10 cellular contexts compared by ENCODE assay signal in genomic region chr3:45796902-45797637, GRCh38. TPM values are rescaled to one million over a fixed set of nuclear protein-coding genes. Genes with fewer than 3 reads are reported as not detected.
DNase-seq lines count a peak whose midpoint lies in the region; ATAC-seq, FAIRE-seq and TF ChIP-seq lines count a peak whose summit lies in the region.
"Had no signal": no experiment of that assay in that cellular context is flagged by ENCODE, and none has a peak within 500 bp of the region (broad histone marks: within the 10 kb centered on the region; RNA-seq: fewer than 3 reads in every experiment).

No MANE protein-coding gene starts in this region.

- H3K4me1 ChIP-seq in DND-41 (ENCODE audit: insufficient read depth, low read length), result no peaks in the 10 kb centered on the region
- no peaks in the 10 kb centered on the region for H3K4me1 ChIP-seq in iPS-15b (ENCODE audit: control insufficient read depth, insufficient read depth, low read length)
- H3K4me1 ChIP-seq in rectal smooth muscle tissue (ENCODE audit: control insufficient read depth, insufficient read depth, low read length), result no peaks in the 10 kb centered on the region

- TF ChIP-seq CTCF in DND-41 (IDR thresholded peaks at IDR 0.05; ENCODE audit: borderline replicate concordance, extremely low read depth, low read length, poor library complexity, severe bottlenecking), result no peak
- no peak for TF ChIP-seq CTCF in activated B cell treated with CpG ODN at 0.5 μM for 24 hours (IDR thresholded peaks at IDR 0.05)

- peak; percentile 4; the same call in 1 of the 3 replicates for ATAC-seq in DND-41 (ENCODE audit: insufficient read depth, low read depth)
- no peak for ATAC-seq in activated B cell treated with CpG ODN at 0.5 μM for 24 hours (ENCODE audit: low read depth)
- no peak for ATAC-seq in HG02884 (IDR thresholded peaks at IDR 0.05; ENCODE audit: unreplicated experiment)

- H2AFZ ChIP-seq in DND-41 (ENCODE audit: low read depth, low read length), result no peak overlapping the region

- H3K9ac ChIP-seq in DND-41 (ENCODE audit: low read depth, low read length) (no peak overlapping the region), iPS-15b (ENCODE audit: low read depth, low read length) (no peak overlapping the region), rectal smooth muscle tissue (ENCODE audit: low read length) (no peak overlapping the region)

- no peak for DNase-seq in DND-41
- DNase-seq in activated B cell treated with CpG ODN at 0.5 μM for 24 hours, result no peak
- no peak for DNase-seq in H54 (ENCODE audit: insufficient read length, low spot score)
- no peak for DNase-seq in NCI-H226
- no peak for DNase-seq in DMS79 treated with DMSO at 0.1 percent for 48 hours (lab: John Stamatoyannopoulos, UW)
- DNase-seq: activated effector memory CD4-positive, alpha-beta T cell treated with anti-CD3 and anti-CD28 coated beads, Interleukin-2, amount 50 U/mL, for 16 hours; effector memory CD4-positive, alpha-beta T cell had no signal

- H3K27ac ChIP-seq in DND-41 (ENCODE audit: low read length) (no peak overlapping the region), rectal smooth muscle tissue (ENCODE audit: low read depth, low read length) (no peak overlapping the region)

- POLR2A ChIA-PET in activated B cell treated with CpG ODN at 0.5 μM for 24 hours (lab: Charles Lee), result interaction anchor here (0.9 kb wide), 1 partner anchor 45 kb away, joined by 3 read pairs; the partner anchor contains the start of gene LZTFL1

- peak overlapping the region; percentile 60 for H3K4me3 Mint-ChIP-seq in activated B cell treated with CpG ODN at 0.5 μM for 24 hours

- no peak overlapping the region for H3K27ac Mint-ChIP-seq in activated B cell treated with CpG ODN at 0.5 μM for 24 hours

- no peaks in the 10 kb centered on the region for H3K36me3 Mint-ChIP-seq in activated B cell treated with CpG ODN at 0.5 μM for 24 hours (ENCODE audit: low read depth)

- no peaks in the 10 kb centered on the region for H4K20me1 ChIP-seq in DND-41 (ENCODE audit: insufficient read depth, low read length)

- TF ChIP-seq POLR2A in H54 (IDR thresholded peaks at IDR 0.05; ENCODE audit: low read depth, low read length), result no peak

- H3K9me3 Mint-ChIP-seq in activated B cell treated with CpG ODN at 0.5 μM for 24 hours, result no peaks in the 10 kb centered on the region

- H3K36me3 ChIP-seq in DND-41 (ENCODE audit: insufficient read depth, low read length) (peaks cover 11% of the 10 kb centered on the region), iPS-15b (ENCODE audit: control insufficient read depth, insufficient read depth, low read length) (no peaks in the 10 kb centered on the region), rectal smooth muscle tissue (ENCODE audit: control insufficient read depth, insufficient read depth, low read length) (no peaks in the 10 kb centered on the region)

- no peak for FAIRE-seq in H54 (lab: Jason Lieb, UNC)

- no peaks in the 10 kb centered on the region for H3K79me2 ChIP-seq in DND-41 (ENCODE audit: insufficient read depth, low read length)

- H3K4me3 ChIP-seq in DND-41 (ENCODE audit: low read depth in 1 of 2, low read length in 2 of 2), result no peak overlapping the region
- H3K4me3 ChIP-seq in iPS-15b (ENCODE audit: low read depth, low read length), result peak overlapping the region; percentile 70
- peak overlapping the region; percentile 55 for H3K4me3 ChIP-seq in rectal smooth muscle tissue (ENCODE audit: low read length)

- CTCF ChIA-PET in activated B cell treated with CpG ODN at 0.5 μM for 24 hours (lab: Charles Lee), result no interaction called here

- peaks cover 34% of the 10 kb centered on the region for H3K27me3 Mint-ChIP-seq in activated B cell treated with CpG ODN at 0.5 μM for 24 hours

- H3K27me3 ChIP-seq in DND-41 (ENCODE audit: insufficient read depth, low read length, poor library complexity), result no peaks in the 10 kb centered on the region
- peaks cover 57% of the 10 kb centered on the region for H3K27me3 ChIP-seq in iPS-15b (ENCODE audit: control insufficient read depth, insufficient read depth, low read length)
- H3K27me3 ChIP-seq in rectal smooth muscle tissue (ENCODE audit: control insufficient read depth, insufficient read depth, low read length), result peaks cover 14% of the 10 kb centered on the region

- peaks cover 8% of the 10 kb centered on the region for H3K4me1 Mint-ChIP-seq in activated B cell treated with CpG ODN at 0.5 μM for 24 hours

- no peaks in the 10 kb centered on the region for H3K9me3 ChIP-seq in DND-41 (ENCODE audit: insufficient read depth, low read length, severe bottlenecking)
- no peaks in the 10 kb centered on the region for H3K9me3 ChIP-seq in iPS-15b (ENCODE audit: control insufficient read depth, insufficient read depth, low read length)

- H3K4me2 ChIP-seq in DND-41 (ENCODE audit: insufficient read depth, low read length), result no peak overlapping the region

- intact Hi-C loops in activated B cell treated with CpG ODN at 0.5 μM for 24 hours (cut with micrococcal nuclease), result no loop called here

RNA-seq across cellular contexts. Expression of gene SLC6A20, which starts 0.7 kb away (rescaled TPM):
- total RNA-seq in activated B cell treated with CpG ODN at 0.5 μM for 24 hours, result not detected in 2 replicates

RNA-seq across cellular contexts. Expression of gene LZTFL1, which starts 44.8 kb away (rescaled TPM):
- 10.8 and 12.6 TPM in 2 replicates for total RNA-seq in activated B cell treated with CpG ODN at 0.5 μM for 24 hours

Comparison
In these comparisons a context has a peak if more than half of its experiments do, and no peak if none do; other contexts are left out.
1. H3K4me3 ChIP-seq: peak in iPS-15b (single experiment) and rectal smooth muscle tissue (single experiment); none in DND-41 (0 of 2).